ENCODE assay signal across 30 cellular contexts in the genomic region with DNA sequence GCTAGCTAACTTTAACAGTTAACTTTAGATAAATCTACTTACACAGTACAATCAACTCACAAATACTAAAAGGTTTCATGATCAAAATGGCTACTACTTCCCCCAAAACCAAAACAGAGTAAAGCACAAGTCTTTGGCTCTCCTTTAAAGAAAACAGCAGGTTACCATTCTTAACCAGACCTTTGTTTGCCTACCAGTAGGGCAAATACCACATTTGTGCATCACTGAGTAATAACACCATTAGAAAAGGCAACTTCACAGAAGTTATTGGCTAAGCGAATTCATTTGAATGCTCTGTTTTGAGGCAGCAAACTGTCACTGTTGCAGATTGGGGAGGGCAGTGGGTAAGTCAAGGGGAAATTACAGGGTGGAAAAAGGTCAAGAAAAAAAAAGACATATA. TPM values are rescaled to one million over a fixed set of nuclear protein-coding genes. Genes with fewer than 3 reads are reported as not detected.
A peak's percentile ranks its signal among the peaks of the same experiment; 100 is the strongest.
DNase-seq lines count a peak whose midpoint lies in the region; ATAC-seq and TF ChIP-seq lines count a peak whose summit lies in the region.
"Had no signal": no experiment of that assay in that cellular context is flagged by ENCODE, and none has a peak within 500 bp of the region (broad histone marks: within the 10 kb centered on the region; RNA-seq: fewer than 3 reads in every experiment).

No MANE protein-coding gene starts in this region.

- H2BK120ac ChIP-seq in H9 (ENCODE audit: low read depth, low read length, poor library complexity, severe bottlenecking): no peak overlapping the region

- H4K5ac ChIP-seq in H9 (ENCODE audit: insufficient read length, low read depth, low read length): no peak overlapping the region

- WGBS in H9 (ENCODE audit: extremely low coverage, insufficient read length, low lambda C conversion rate): no CpG with 5 or more reads among the region's 1 CpG

- peaks cover 8 to 38% (median 26%) of the 10 kb centered on the region in 3 experiments; a peak in 6 of 7 replicates for H3K36me3 Mint-ChIP-seq in H9 (ENCODE audit: insufficient read depth in 1 of 3, low read depth in 3 of 3)
- H3K36me3 Mint-ChIP-seq in WTC11: peaks cover 23% of the 10 kb centered on the region
- peaks cover 48% of the 10 kb centered on the region for H3K36me3 Mint-ChIP-seq in osteocyte (ENCODE audit: unreplicated experiment)

- no peak overlapping the region for H3K4me3 Mint-ChIP-seq in H9
- H3K4me3 Mint-ChIP-seq in WTC11: no peak overlapping the region
- no peak overlapping the region for H3K4me3 Mint-ChIP-seq in osteocyte (ENCODE audit: unreplicated experiment)
- H3K4me3 Mint-ChIP-seq: activated CD8-positive, alpha-beta memory T cell treated with anti-CD3 and anti-CD28 coated beads, Interleukin-2, amount 10 ng/mL, durations not matched to agents 7 days and 5 days; activated naive CD4-positive, alpha-beta T cell treated with anti-CD3 and anti-CD28 coated beads, Interleukin-2, amount 50 U/mL, for 24 hours; CD14-positive monocyte; IgD-negative memory B cell; immature natural killer cell had no signal

- no peak overlapping the region for H2BK15ac ChIP-seq in H9 (ENCODE audit: low read depth, low read length)

- H3T11ph ChIP-seq in H9 (ENCODE audit: low read length): no peak overlapping the region

- no peak overlapping the region for H3K9ac ChIP-seq in H9 (ENCODE audit: extremely low read depth, insufficient read length, low read length)

- H3K27ac ChIP-seq in H9 (ENCODE audit: insufficient read length, low read depth, low read length): no peak overlapping the region
- H3K27ac ChIP-seq: gastroesophageal sphincter, PC-9, skin epidermis had no signal

- no peaks in the 10 kb centered on the region for H3K79me2 ChIP-seq in H9 (ENCODE audit: insufficient read depth, low read length)

- H3K4ac ChIP-seq in H9 (ENCODE audit: low read depth, low read length): no peak overlapping the region

- no peaks in the 10 kb centered on the region for H3K23me2 ChIP-seq in H9 (ENCODE audit: insufficient read length, low read depth, low read length, poor library complexity, severe bottlenecking)

- no peaks in the 10 kb centered on the region for H3K9me3 Mint-ChIP-seq in H9
- H3K9me3 Mint-ChIP-seq in WTC11: peaks cover 3% of the 10 kb centered on the region
- H3K9me3 Mint-ChIP-seq in osteocyte (ENCODE audit: unreplicated experiment): no peaks in the 10 kb centered on the region
- H3K9me3 Mint-ChIP-seq: activated naive CD4-positive, alpha-beta T cell treated with anti-CD3 and anti-CD28 coated beads, Interleukin-2, amount 50 U/mL, for 24 hours; activated T-helper 2 cell treated with anti-CD3 and anti-CD28 coated beads, Interferon-gamma antibody, Interleukin-2, Interleukin-4, amounts not matched to agents 10 μg/mL and 5 μg/mL and 100 μg/mL, durations not matched to agents 14 hours and 24 hours and 36 hours; CD14-positive monocyte; IgD-negative memory B cell; immature natural killer cell had no signal

- H4K20me1 ChIP-seq in H9 (ENCODE audit: control insufficient read depth, insufficient read depth, insufficient read length): no peaks in the 10 kb centered on the region

- H3K27me3 Mint-ChIP-seq in H9 (ENCODE audit: low read depth): no peaks in the 10 kb centered on the region
- no peaks in the 10 kb centered on the region for H3K27me3 Mint-ChIP-seq in WTC11 (ENCODE audit: low read depth)
- H3K27me3 Mint-ChIP-seq in osteocyte (ENCODE audit: unreplicated experiment): no peaks in the 10 kb centered on the region
- H3K27me3 Mint-ChIP-seq: activated CD8-positive, alpha-beta memory T cell treated with anti-CD3 and anti-CD28 coated beads, Interleukin-2, amount 10 ng/mL, durations not matched to agents 7 days and 5 days; activated naive CD4-positive, alpha-beta T cell treated with anti-CD3 and anti-CD28 coated beads, Interleukin-2, amount 50 U/mL, for 24 hours; IgD-negative memory B cell had no signal

- no peak overlapping the region for H4K91ac ChIP-seq in H9 (ENCODE audit: insufficient read length, low read depth, low read length)

- peaks cover 6 to 8% of the 10 kb centered on the region in 2 experiments for H3K4me1 Mint-ChIP-seq in H9
- peaks cover 11% of the 10 kb centered on the region for H3K4me1 Mint-ChIP-seq in WTC11
- no peaks in the 10 kb centered on the region for H3K4me1 Mint-ChIP-seq in osteocyte (ENCODE audit: unreplicated experiment)
- H3K4me1 Mint-ChIP-seq: CD14-positive monocyte, IgD-negative memory B cell, immature natural killer cell had no signal

- no peak overlapping the region for H2AK5ac ChIP-seq in H9 (ENCODE audit: insufficient read length, low read length)

- H3K27me3 ChIP-seq in H9 (ENCODE audit: insufficient read depth, low read length): no peaks in the 10 kb centered on the region
- H3K27me3 ChIP-seq: gastroesophageal sphincter had no signal

- ATAC-seq in WTC11 (peak; percentile 79), left lobe of liver (peak; percentile 52)
- peak; percentile 55 for ATAC-seq in stimulated activated naive CD8-positive, alpha-beta T cell treated with anti-CD3 and anti-CD28 coated beads, Interleukin-15, Interleukin-2, amounts not matched to agents 100 U/mL and 50 U/mL, for 24 hours
- ATAC-seq: activated CD8-positive, alpha-beta memory T cell treated with anti-CD3 and anti-CD28 coated beads, Interleukin-2, amount 10 ng/mL, durations not matched to agents 7 days and 5 days; gastroesophageal sphincter; Right ventricle myocardium inferior had no signal

- no peaks in the 10 kb centered on the region for H3K4me1 ChIP-seq in H9 (ENCODE audit: insufficient read depth, low read length)
- H3K4me1 ChIP-seq: gastroesophageal sphincter had no signal

- no peak overlapping the region for H3K18ac ChIP-seq in H9 (ENCODE audit: insufficient read length, low read depth, low read length)

- no peak for TF ChIP-seq CTCF in H9 (conservative IDR thresholded peaks at IDR 0.05)
- no peak for TF ChIP-seq CTCF in WTC11 (IDR thresholded peaks at IDR 0.05)
- TF ChIP-seq CTCF in osteocyte (IDR thresholded peaks at IDR 0.05): no peak

- H3K23ac ChIP-seq in H9 (ENCODE audit: insufficient read length, low read depth, low read length): no peak overlapping the region

- DNase-seq in H9: no peak
- DNase-seq in WTC11 (ENCODE audit: low spot score): no peak
- no peak for DNase-seq in left lobe of liver (ENCODE audit: low spot score)
- DNase-seq in stimulated activated naive CD8-positive, alpha-beta T cell treated with anti-CD3 and anti-CD28 coated beads, Interleukin-15, Interleukin-2, amounts not matched to agents 100 U/mL and 50 U/mL, for 24 hours: no peak
- no peak for DNase-seq in MV-4-11 (lab: John Stamatoyannopoulos, UW)
- no peak for DNase-seq in osteocyte (ENCODE audit: extremely low spot score, unreplicated experiment)
- no peak for DNase-seq in cerebellar nuclear complex (lab: John Stamatoyannopoulos, UW)
- DNase-seq: activated CD8-positive, alpha-beta memory T cell treated with anti-CD3 and anti-CD28 coated beads, Interleukin-2, amount 10 ng/mL, durations not matched to agents 7 days and 5 days; anterior cingulate cortex; central memory CD4-positive, alpha-beta T cell; GOT3; hippocampal formation; immature natural killer cell; NCI-H1092; NCI-H187 treated with DMSO at 0.1 percent for 48 hours; NCI-H524; PC-9; stimulated activated CD8-positive, alpha-beta memory T cell treated with anti-CD3 and anti-CD28 coated beads, Interleukin-4, amount 100 ng/mL, for 48 hours; substantia nigra; T-helper 9 cell had no signal

- H2BK20ac ChIP-seq in H9 (ENCODE audit: low read depth, low read length, poor library complexity, severe bottlenecking): no peak overlapping the region

- POLR2A ChIA-PET in WTC11 (lab: Charles Lee): no interaction called here

- no peak overlapping the region for H4K8ac ChIP-seq in H9 (replicated peaks; ENCODE audit: insufficient read length, low read depth, low read length)

- H2BK12ac ChIP-seq in H9 (ENCODE audit: insufficient read length, low read depth, low read length): no peak overlapping the region

- no peak overlapping the region for H3K14ac ChIP-seq in H9 (ENCODE audit: insufficient read depth, low read length)

- no peak overlapping the region for H2BK5ac ChIP-seq in H9 (ENCODE audit: insufficient read length, low read length)

- H3K27ac Mint-ChIP-seq in H9: peak overlapping the region in 2 of 3 experiments; percentile 26 to 60; a peak in 3 of 7 replicates
- peak overlapping the region; percentile 63; the same call in 1 of the 2 replicates for H3K27ac Mint-ChIP-seq in WTC11
- H3K27ac Mint-ChIP-seq in osteocyte (ENCODE audit: unreplicated experiment): no peak overlapping the region
- H3K27ac Mint-ChIP-seq: activated CD8-positive, alpha-beta memory T cell treated with anti-CD3 and anti-CD28 coated beads, Interleukin-2, amount 10 ng/mL, durations not matched to agents 7 days and 5 days; activated T-helper 2 cell treated with anti-CD3 and anti-CD28 coated beads, Interferon-gamma antibody, Interleukin-2, Interleukin-4, amounts not matched to agents 10 μg/mL and 5 μg/mL and 100 μg/mL, durations not matched to agents 14 hours and 24 hours and 36 hours had no signal

- no peaks in the 10 kb centered on the region for H3K79me1 ChIP-seq in H9 (ENCODE audit: insufficient read depth, low read depth, low read length, poor library complexity, severe bottlenecking)

- no peaks in the 10 kb centered on the region for H3K9me3 ChIP-seq in H9 (ENCODE audit: control insufficient read depth, low read depth, low read length)
- H3K9me3 ChIP-seq: gastroesophageal sphincter had no signal

- no peak overlapping the region for H3K4me2 ChIP-seq in H9 (ENCODE audit: insufficient read depth, insufficient read length, low read length)
- H3K4me2 ChIP-seq: PC-9 had no signal

- CTCF ChIA-PET in WTC11 (lab: Charles Lee): no interaction called here

- no peak overlapping the region for H3K56ac ChIP-seq in H9 (ENCODE audit: insufficient read length, low read depth, low read length)

- no peak overlapping the region for H2AFZ ChIP-seq in H9 (ENCODE audit: low read length)
- H2AFZ ChIP-seq: PC-9 had no signal

TF ChIP-seq in WTC11, 78 proteins besides CTCF, POLR2A, EP300 and RAD21 (continues in another document):
- TF ChIP-seq ETV6 (CRISPR knock-in tag; IDR thresholded peaks at IDR 0.05) (no peak), ZNF671 (CRISPR knock-in tag; IDR thresholded peaks at IDR 0.05) (no peak), ZNF317 (CRISPR knock-in tag; IDR thresholded peaks at IDR 0.05; ENCODE audit: borderline replicate concordance, low read depth) (no peak), GTF2I (CRISPR knock-in tag; conservative IDR thresholded peaks at IDR 0.05) (no peak), SOX15 (CRISPR knock-in tag; IDR thresholded peaks at IDR 0.05) (no peak), ZNF396 (CRISPR knock-in tag; IDR thresholded peaks at IDR 0.05; ENCODE audit: borderline replicate concordance) (no peak)
- TF ChIP-seq, protein P1, sequence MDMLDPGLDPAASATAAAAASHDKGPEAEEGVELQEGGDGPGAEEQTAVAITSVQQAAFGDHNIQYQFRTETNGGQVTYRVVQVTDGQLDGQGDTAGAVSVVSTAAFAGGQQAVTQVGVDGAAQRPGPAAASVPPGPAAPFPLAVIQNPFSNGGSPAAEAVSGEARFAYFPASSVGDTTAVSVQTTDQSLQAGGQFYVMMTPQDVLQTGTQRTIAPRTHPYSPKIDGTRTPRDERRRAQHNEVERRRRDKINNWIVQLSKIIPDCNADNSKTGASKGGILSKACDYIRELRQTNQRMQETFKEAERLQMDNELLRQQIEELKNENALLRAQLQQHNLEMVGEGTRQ (CRISPR knock-in tag; IDR thresholded peaks at IDR 0.05): no peak

RNA-seq across cellular contexts. Expression of a gene that starts 17.3 kb away (rescaled TPM):
- total RNA-seq in H9 (2021) (not detected in 2 replicates), WTC11 (2021) (0.57 to 1.0 TPM (median 0.69 TPM) in 3 replicates), left lobe of liver (2,515 TPM), osteocyte (0.40 TPM in 1 of 2 replicates, not detected in the other)
- total RNA-seq: activated CD8-positive, alpha-beta memory T cell treated with anti-CD3 and anti-CD28 coated beads, Interleukin-2, amount 10 ng/mL, durations not matched to agents 7 days and 5 days; activated T-helper 2 cell treated with anti-CD3 and anti-CD28 coated beads, Interferon-gamma antibody, Interleukin-2, Interleukin-4, amounts not matched to agents 10 μg/mL and 5 μg/mL and 100 μg/mL, durations not matched to agents 14 hours and 24 hours and 36 hours; dermis microvascular lymphatic vessel endothelial cell; fibroblast of lung; gastroesophageal sphincter; urinary bladder had no signal

Comparison
In these comparisons a context has a peak if more than half of its experiments do, and no peak if none do; other contexts are left out.
1. RNA of a gene that starts 17.3 kb away (total RNA-seq): 2,515 TPM in left lobe of liver (single experiment); 0.57 to 1.0 TPM in WTC11, 0.40 TPM in osteocyte and not detected in H9; every median in the first group is over 1,000 times any median in the second.
2. Peak in every context shown above with its lines, with median percentiles within 50 percentile points of each other: ATAC-seq.